In the genomic region with DNA sequence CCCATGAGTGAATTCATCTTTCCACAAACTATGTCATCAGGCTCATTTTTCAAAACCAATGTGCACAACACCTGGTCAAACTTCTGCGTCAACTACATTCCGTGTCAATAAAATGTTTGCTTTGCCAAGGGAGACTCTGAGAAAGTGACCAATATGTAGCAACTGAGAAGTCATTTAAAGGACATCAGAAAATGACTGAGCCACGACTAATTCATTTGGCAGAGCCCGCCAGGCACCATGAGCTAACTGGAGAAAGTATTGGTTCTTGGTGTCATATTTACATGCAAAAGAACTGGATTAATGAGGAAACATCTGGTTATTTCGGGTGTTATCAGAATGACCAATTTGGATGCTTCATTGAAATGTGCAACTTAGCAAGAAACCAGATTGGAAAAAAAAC, we compare ENCODE assay signal across 12 cellular contexts. TPM values are rescaled to one million over a fixed set of nuclear protein-coding genes. Genes with fewer than 3 reads are reported as not detected.
DNase-seq lines count a peak whose midpoint lies in the region; TF ChIP-seq lines count a peak whose summit lies in the region.
"Had no signal": no experiment of that assay in that cellular context is flagged by ENCODE, and none has a peak within 500 bp of the region (broad histone marks: within the 10 kb centered on the region; RNA-seq: fewer than 3 reads in every experiment).

No MANE protein-coding gene starts in this region.

- no peak overlapping the region for H2BK12ac ChIP-seq in mesenchymal stem cell (ENCODE audit: low read length in 2 of 2)

- 54% methylated on average over 5 of the region's 5 CpGs for WGBS in mesenchymal stem cell

- CTCF ChIA-PET in RWPE1 (lab: Yijun Ruan, JAX): interaction anchor here (0.6 kb wide), 1 partner anchor 134 kb away, joined by 3 read pairs; no protein-coding TSS in a partner anchor

- H2AFZ ChIP-seq in mesenchymal stem cell (ENCODE audit: low read depth, low read length): no peak overlapping the region

- H3K27ac ChIP-seq in mesenchymal stem cell (ENCODE audit: low read length, poor library complexity, severe bottlenecking) (peak overlapping the region; percentile 34), RWPE1 (no peak overlapping the region)
- H3K27ac ChIP-seq: BLaER1 treated with 17β-estradiol and CSF1 and Interleukin-3, amounts not matched to agents 10 nM and 100 nM had no signal

- no peak overlapping the region for H3K18ac ChIP-seq in mesenchymal stem cell (ENCODE audit: low read depth in 1 of 2, low read length in 2 of 2)

- H3K36me3 ChIP-seq in mesenchymal stem cell (ENCODE audit: control insufficient read depth in 1 of 2, insufficient read depth in 2 of 2, low read depth in 1 of 2, low read length in 2 of 2): peaks cover 9 to 98% of the 10 kb centered on the region in 2 experiments

- DNase-seq in AG10803 (ENCODE audit: low read depth): peak; percentile 91
- DNase-seq in LHCN-M2 (ENCODE audit: low read depth): peak; percentile 73
- peak; percentile 68 for DNase-seq in choroid plexus epithelial cell (ENCODE audit: low read depth)
- peak; percentile 59 for DNase-seq in mesenchymal stem cell
- no peak for DNase-seq in RWPE1 (ENCODE audit: low spot score)
- DNase-seq in effector CD4-positive, alpha-beta T cell: no peak
- DNase-seq in NCI-H2029 treated with DMSO at 0.1 percent for 48 hours (lab: John Stamatoyannopoulos, UW): no peak
- DNase-seq in stimulated activated CD4-positive, alpha-beta T cell treated with anti-CD3 and anti-CD28 coated beads, Interleukin-1b, Interleukin-23, amount 100 ng/mL, for 48 hours: no peak
- DNase-seq: aorta, NCI-H1694 treated with DMSO at 0.1 percent for 48 hours, right cardiac atrium had no signal

- no peaks in the 10 kb centered on the region for H3K79me1 ChIP-seq in mesenchymal stem cell (replicated peaks; ENCODE audit: low read length, poor library complexity, severe bottlenecking)

- H2BK120ac ChIP-seq in mesenchymal stem cell (ENCODE audit: low read depth, low read length): no peak overlapping the region

- no peak overlapping the region for H4K8ac ChIP-seq in mesenchymal stem cell (ENCODE audit: low read length)

- H3K4ac ChIP-seq in mesenchymal stem cell (ENCODE audit: low read depth in 1 of 2, low read length in 2 of 2): no peak overlapping the region

- no peak for TF ChIP-seq CTCF in AG10803 (conservative IDR thresholded peaks at IDR 0.05; ENCODE audit: low read length)
- no peak for TF ChIP-seq CTCF in choroid plexus epithelial cell (conservative IDR thresholded peaks at IDR 0.05; ENCODE audit: low read depth, low read length)
- TF ChIP-seq CTCF in RWPE1 (conservative IDR thresholded peaks at IDR 0.05; ENCODE audit: low read depth): no peak

- H3K4me3 ChIP-seq in AG10803 (ENCODE audit: low read length) (peak overlapping the region; percentile 25), choroid plexus epithelial cell (ENCODE audit: low read depth, low read length) (no peak overlapping the region), mesenchymal stem cell (ENCODE audit: insufficient read depth in 1 of 2, low read depth in 1 of 2, low read length in 2 of 2) (peak overlapping the region in 1 of 2 experiments; percentile 62)
- H3K4me3 ChIP-seq: BLaER1 treated with 17β-estradiol and CSF1 and Interleukin-3, amounts not matched to agents 10 nM and 100 nM had no signal

- no peak overlapping the region for H4K91ac ChIP-seq in mesenchymal stem cell (ENCODE audit: low read length)

- peaks cover 2% of the 10 kb centered on the region for H3K4me1 ChIP-seq in mesenchymal stem cell (ENCODE audit: control insufficient read depth, insufficient read depth, low read depth, low read length)

- H3K14ac ChIP-seq in mesenchymal stem cell (ENCODE audit: low read length in 2 of 2): no peak overlapping the region

- peak overlapping the region; percentile 100 for H3K9ac ChIP-seq in mesenchymal stem cell (ENCODE audit: low read length)
- H3K9ac ChIP-seq: BLaER1 treated with 17β-estradiol and CSF1 and Interleukin-3, amounts not matched to agents 10 nM and 100 nM had no signal

- H2AK5ac ChIP-seq in mesenchymal stem cell (ENCODE audit: low read length, severe bottlenecking): no peak overlapping the region

- no peak overlapping the region for H3K4me2 ChIP-seq in mesenchymal stem cell (ENCODE audit: low read length, poor library complexity, severe bottlenecking)
- H3K4me2 ChIP-seq: BLaER1 treated with 17β-estradiol and CSF1 and Interleukin-3, amounts not matched to agents 10 nM and 100 nM had no signal

- H3K9me3 ChIP-seq in mesenchymal stem cell (ENCODE audit: control insufficient read depth, low read length): no peaks in the 10 kb centered on the region
- H3K9me3 ChIP-seq: BLaER1 treated with 17β-estradiol and CSF1 and Interleukin-3, amounts not matched to agents 10 nM and 100 nM had no signal

- H3K27me3 ChIP-seq in mesenchymal stem cell (ENCODE audit: control insufficient read depth in 1 of 2, insufficient read depth in 1 of 2, low read length in 2 of 2): no peaks in the 10 kb centered on the region

- POLR2A ChIA-PET in RWPE1 (lab: Yijun Ruan, JAX; ENCODE audit: low non-redundant PET): interaction anchor here (0.7 kb wide), 1 partner anchor 1061 kb away, joined by 4 read pairs; no protein-coding TSS in a partner anchor

- no peak overlapping the region for H2BK5ac ChIP-seq in mesenchymal stem cell (ENCODE audit: low read depth, low read length, poor library complexity, severe bottlenecking)

- no peak overlapping the region for H2BK15ac ChIP-seq in mesenchymal stem cell (ENCODE audit: low read depth, poor library complexity, severe bottlenecking)

- H3K23ac ChIP-seq in mesenchymal stem cell (ENCODE audit: low read length in 2 of 2): no peak overlapping the region

RNA-seq across cellular contexts. Expression of a gene that starts 7.2 kb away (rescaled TPM):
- total RNA-seq in LHCN-M2 (2014; rRNA removed): 96.0 and 133 TPM in 2 replicates
- polyA plus RNA-seq in LHCN-M2 (2012): 39.0 TPM
- polyA plus RNA-seq in mesenchymal stem cell (2013, experiment 1 of 2): 184 TPM
- polyA plus RNA-seq in mesenchymal stem cell (2013, experiment 2 of 2): 178 TPM

Comparison
In these comparisons a context has a peak if more than half of its experiments do, and no peak if none do; other contexts are left out.
1. DNase-seq: peak in AG10803 (single experiment), LHCN-M2 (single experiment), choroid plexus epithelial cell (single experiment) and mesenchymal stem cell (single experiment); none in RWPE1 (single experiment), effector CD4-positive, alpha-beta T cell (single experiment), NCI-H2029 treated with DMSO at 0.1 percent for 48 hours (single experiment) and stimulated activated CD4-positive, alpha-beta T cell treated with anti-CD3 and anti-CD28 coated beads, Interleukin-1b, Interleukin-23, amount 100 ng/mL, for 48 hours (single experiment).